5 cellular contexts compared by ENCODE assay signal in genomic region chr12:32166510-32166909, GRCh38.
"Had no signal": no experiment of that assay in that cellular context is flagged by ENCODE, and none has a peak within 500 bp of the region (broad histone marks: within the 10 kb centered on the region; RNA-seq: fewer than 3 reads in every experiment).

No MANE protein-coding gene starts in this region.

- H3K27ac ChIP-seq: HL-60 had no signal

- DNase-seq: H9, HCEC 1CT, KBM-7 had no signal

- H3K4me3 ChIP-seq: GM23338 had no signal
